ENCODE assay signal across 10 cellular contexts in genomic region chr13:46622918-46623256, GRCh38.
A peak's percentile ranks its signal among the peaks of the same experiment; 100 is the strongest.
DNase-seq lines count a peak whose midpoint lies in the region; ATAC-seq, FAIRE-seq and TF ChIP-seq lines count a peak whose summit lies in the region.
"Had no signal": no experiment of that assay in that cellular context is flagged by ENCODE, and none has a peak within 500 bp of the region (broad histone marks: within the 10 kb centered on the region; RNA-seq: fewer than 3 reads in every experiment).

No MANE protein-coding gene starts in this region.

- no peak overlapping the region for H2BK120ac ChIP-seq in mesendoderm (ENCODE audit: low read depth, low read length)

- no peak overlapping the region for H3K4me3 Mint-ChIP-seq in activated T-helper 1 cell treated with anti-CD3 and anti-CD28 coated beads, Interleukin-12 subunit alpha, Interleukin-12 subunit beta, Interleukin-2, Interleukin-4 antibody, amounts not matched to agents 30 ng/mL and 10 ng/mL and 1 ng/mL, durations not matched to agents 14 hours and 24 hours and 36 hours
- H3K4me3 Mint-ChIP-seq: CD4-positive, alpha-beta memory T cell; dendritic cell treated with granulocyte-macrophage colony-stimulating factor and Interleukin-4, amounts not matched to agents 40 ng/mL and 50 ng/mL, for 4 days had no signal

- no peaks in the 10 kb centered on the region for H3K9me3 ChIP-seq in A549

- CTCF ChIA-PET in A549 (lab: Yijun Ruan, JAX) = interaction anchor here (0.7 to 1.5 kb wide), 2 partner anchors 13 to 19 kb away, joined by 3 to 4 read pairs; no protein-coding TSS in a partner anchor

- H3K4ac ChIP-seq in mesendoderm (ENCODE audit: low read depth, low read length) = no peak overlapping the region

- no peak overlapping the region for H3K23ac ChIP-seq in mesendoderm (ENCODE audit: low read length)

- no peak overlapping the region for H2BK15ac ChIP-seq in mesendoderm (replicated peaks; ENCODE audit: low read depth)

- TF ChIP-seq CTCF in A549 (IDR thresholded peaks at IDR 0.05) (no peak), LNCaP clone FGC (IDR thresholded peaks at IDR 0.05; ENCODE audit: control insufficient read depth, extremely low read depth, insufficient read depth) (no peak)

- intact Hi-C loops in activated T-helper 1 cell treated with anti-CD3 and anti-CD28 coated beads, Interleukin-12 subunit alpha, Interleukin-12 subunit beta, Interleukin-2, Interleukin-4 antibody, amounts not matched to agents 30 ng/mL and 10 ng/mL and 1 ng/mL, durations not matched to agents 14 hours and 24 hours and 36 hours (cut with micrococcal nuclease) = no loop called here

- H3K27ac Mint-ChIP-seq in activated T-helper 1 cell treated with anti-CD3 and anti-CD28 coated beads, Interleukin-12 subunit alpha, Interleukin-12 subunit beta, Interleukin-2, Interleukin-4 antibody, amounts not matched to agents 30 ng/mL and 10 ng/mL and 1 ng/mL, durations not matched to agents 14 hours and 24 hours and 36 hours = no peak overlapping the region
- H3K27ac Mint-ChIP-seq: CD4-positive, alpha-beta memory T cell; dendritic cell treated with granulocyte-macrophage colony-stimulating factor and Interleukin-4, amounts not matched to agents 40 ng/mL and 50 ng/mL, for 4 days had no signal

- H3K27me3 ChIP-seq in mesendoderm (ENCODE audit: insufficient read depth, low read length, poor library complexity) = no peaks in the 10 kb centered on the region

- TF ChIP-seq POLR2A in A549 (IDR thresholded peaks at IDR 0.05; ENCODE audit: low read length) = no peak

- H3K4me1 ChIP-seq in A549 = peaks cover 37% of the 10 kb centered on the region
- H3K4me1 ChIP-seq in mesendoderm (ENCODE audit: control insufficient read depth, low read depth, low read length) = peaks cover 5% of the 10 kb centered on the region

- FAIRE-seq in A549 (lab: Jason Lieb, UNC) = no peak

- no peaks in the 10 kb centered on the region for H3K27me3 Mint-ChIP-seq in activated T-helper 1 cell treated with anti-CD3 and anti-CD28 coated beads, Interleukin-12 subunit alpha, Interleukin-12 subunit beta, Interleukin-2, Interleukin-4 antibody, amounts not matched to agents 30 ng/mL and 10 ng/mL and 1 ng/mL, durations not matched to agents 14 hours and 24 hours and 36 hours (ENCODE audit: insufficient read depth)
- H3K27me3 Mint-ChIP-seq: CD4-positive, alpha-beta memory T cell; dendritic cell treated with granulocyte-macrophage colony-stimulating factor and Interleukin-4, amounts not matched to agents 40 ng/mL and 50 ng/mL, for 4 days had no signal

- H2BK5ac ChIP-seq in mesendoderm (ENCODE audit: low read length) = no peak overlapping the region

- H3K56ac ChIP-seq in mesendoderm (ENCODE audit: low read length) = no peak overlapping the region

- H3K4me3 ChIP-seq in A549 (no peak overlapping the region), LNCaP clone FGC (ENCODE audit: low read depth, low read length) (no peak overlapping the region), mesendoderm (ENCODE audit: low read length) (no peak overlapping the region)

- H2AK5ac ChIP-seq in mesendoderm (ENCODE audit: low read length) = no peak overlapping the region

- TF ChIP-seq RAD21 in A549 (conservative IDR thresholded peaks at IDR 0.05 in 1 of 2, IDR thresholded peaks at IDR 0.05 in 1 of 2) = no peak

- H3K4me2 ChIP-seq in A549 (peak overlapping the region; percentile 73), mesendoderm (ENCODE audit: low read length) (no peak overlapping the region)

- ATAC-seq in A549 = peak in 1 of 2 experiments; percentile 33; a peak in 2 of 6 replicates
- no peak for ATAC-seq in GM21515 (IDR thresholded peaks at IDR 0.05; ENCODE audit: unreplicated experiment)

- no peak overlapping the region for H4K8ac ChIP-seq in mesendoderm (ENCODE audit: low read depth, low read length)

- no peak overlapping the region for H4K5ac ChIP-seq in mesendoderm (ENCODE audit: low read length)

- H3K79me1 ChIP-seq in mesendoderm (ENCODE audit: low read length) = peaks cover 8% of the 10 kb centered on the region

- peaks cover 2% of the 10 kb centered on the region for H3K36me3 Mint-ChIP-seq in activated T-helper 1 cell treated with anti-CD3 and anti-CD28 coated beads, Interleukin-12 subunit alpha, Interleukin-12 subunit beta, Interleukin-2, Interleukin-4 antibody, amounts not matched to agents 30 ng/mL and 10 ng/mL and 1 ng/mL, durations not matched to agents 14 hours and 24 hours and 36 hours (ENCODE audit: low read depth)
- H3K36me3 Mint-ChIP-seq: CD4-positive, alpha-beta memory T cell had no signal

- peaks cover 22% of the 10 kb centered on the region for H3K4me1 Mint-ChIP-seq in activated T-helper 1 cell treated with anti-CD3 and anti-CD28 coated beads, Interleukin-12 subunit alpha, Interleukin-12 subunit beta, Interleukin-2, Interleukin-4 antibody, amounts not matched to agents 30 ng/mL and 10 ng/mL and 1 ng/mL, durations not matched to agents 14 hours and 24 hours and 36 hours (ENCODE audit: low read depth)

- no peaks in the 10 kb centered on the region for H3K36me3 ChIP-seq in mesendoderm (ENCODE audit: control insufficient read depth, insufficient read depth, low read length)

- POLR2A ChIA-PET in A549 (lab: Yijun Ruan, JAX) = no interaction called here

- H3K79me2 ChIP-seq in mesendoderm (ENCODE audit: control insufficient read depth, insufficient read depth, low read length) = peaks cover 15% of the 10 kb centered on the region

- no peak overlapping the region for H3K18ac ChIP-seq in mesendoderm (ENCODE audit: low read length)

- H3K27ac ChIP-seq in A549 (peak overlapping the region; percentile 27 to 74; a peak in 4 of 6 replicates), mesendoderm (ENCODE audit: low read depth, low read length) (no peak overlapping the region)

- H3K9ac ChIP-seq in mesendoderm (ENCODE audit: low read length) = no peak overlapping the region

- DNase-seq in A549 (ENCODE audit: low read depth in 1 of 2, low spot score in 1 of 2) (no peak), LNCaP clone FGC (ENCODE audit: low read depth) (peak; percentile 42), astrocyte of the hippocampus (ENCODE audit: low read depth, low spot score) (peak; percentile 67), left kidney (ENCODE audit: low read depth, low spot score) (peak; percentile 21), NCI-H2196 treated with DMSO at 0.1 percent for 48 hours (lab: John Stamatoyannopoulos, UW; ENCODE audit: unreplicated experiment) (no peak), mesendoderm (no peak)
- DNase-seq in activated T-helper 1 cell treated with anti-CD3 and anti-CD28 coated beads, Interleukin-12 subunit alpha, Interleukin-12 subunit beta, Interleukin-2, Interleukin-4 antibody, amounts not matched to agents 30 ng/mL and 10 ng/mL and 1 ng/mL, durations not matched to agents 14 hours and 24 hours and 36 hours (ENCODE audit: low spot score) = no peak
- DNase-seq: CD4-positive, alpha-beta memory T cell had no signal

- no peaks in the 10 kb centered on the region for H3K9me3 Mint-ChIP-seq in activated T-helper 1 cell treated with anti-CD3 and anti-CD28 coated beads, Interleukin-12 subunit alpha, Interleukin-12 subunit beta, Interleukin-2, Interleukin-4 antibody, amounts not matched to agents 30 ng/mL and 10 ng/mL and 1 ng/mL, durations not matched to agents 14 hours and 24 hours and 36 hours
- H3K9me3 Mint-ChIP-seq: CD4-positive, alpha-beta memory T cell; dendritic cell treated with granulocyte-macrophage colony-stimulating factor and Interleukin-4, amounts not matched to agents 40 ng/mL and 50 ng/mL, for 4 days had no signal

- no peak for TF ChIP-seq EP300 in A549 (IDR thresholded peaks at IDR 0.05)

- WGBS in A549 (ENCODE audit: missing lambda C conversion rate) = 38% methylated on average over 3 of the region's 3 CpGs
- WGBS in mesendoderm (ENCODE audit: extremely low coverage, insufficient coverage, low lambda C conversion rate) = no CpG with 5 or more reads among the region's 3 CpGs

TF ChIP-seq in A549, 52 proteins besides CTCF, POLR2A, EP300 and RAD21 (continues in another document):
- TF ChIP-seq PBX3 (IDR thresholded peaks at IDR 0.05) (no peak), BHLHE40 (IDR thresholded peaks at IDR 0.05; ENCODE audit: low read depth, low read length) (no peak), CBX8 (IDR thresholded peaks at IDR 0.05) (no peak), KDM1A (IDR thresholded peaks at IDR 0.05; ENCODE audit: low read depth) (no peak), CHD2 (IDR thresholded peaks at IDR 0.05; ENCODE audit: low read length, partially characterized antibody) (no peak), MAX (IDR thresholded peaks at IDR 0.05) (no peak), JUN (IDR thresholded peaks at IDR 0.05) (no peak), ESRRA (IDR thresholded peaks at IDR 0.05; ENCODE audit: borderline replicate concordance, low read length) (no peak), FOSB (CRISPR knock-in tag; IDR thresholded peaks at IDR 0.05) (no peak), ZNF302 (CRISPR knock-in tag; IDR thresholded peaks at IDR 0.05) (no peak), RFX5 (IDR thresholded peaks at IDR 0.05) (no peak)

Comparison
In these comparisons a context has a peak if more than half of its experiments do, and no peak if none do; other contexts are left out.
1. DNase-seq: peak in LNCaP clone FGC (single experiment), astrocyte of the hippocampus (single experiment) and left kidney (single experiment); none in A549 (0 of 2), NCI-H2196 treated with DMSO at 0.1 percent for 48 hours (single experiment), activated T-helper 1 cell treated with anti-CD3 and anti-CD28 coated beads, Interleukin-12 subunit alpha, Interleukin-12 subunit beta, Interleukin-2, Interleukin-4 antibody, amounts not matched to agents 30 ng/mL and 10 ng/mL and 1 ng/mL, durations not matched to agents 14 hours and 24 hours and 36 hours (single experiment) and mesendoderm (single experiment).